ENCODE assay signal across 1 cellular context in genomic region chr5:120749737-120750136, GRCh38.
TF ChIP-seq lines count a peak whose summit lies in the region.

No MANE protein-coding gene starts in this region.

TF ChIP-seq in GM23338, 12 proteins besides CTCF, POLR2A, EP300 and RAD21 (continued from another document):
- no peak for TF ChIP-seq ZNF462 (CRISPR knock-in tag; IDR thresholded peaks at IDR 0.05)
TF ChIP-seq in GM23338: peak in this region for 0.
